ENCODE assay signal across 8 cellular contexts in the genomic region with DNA sequence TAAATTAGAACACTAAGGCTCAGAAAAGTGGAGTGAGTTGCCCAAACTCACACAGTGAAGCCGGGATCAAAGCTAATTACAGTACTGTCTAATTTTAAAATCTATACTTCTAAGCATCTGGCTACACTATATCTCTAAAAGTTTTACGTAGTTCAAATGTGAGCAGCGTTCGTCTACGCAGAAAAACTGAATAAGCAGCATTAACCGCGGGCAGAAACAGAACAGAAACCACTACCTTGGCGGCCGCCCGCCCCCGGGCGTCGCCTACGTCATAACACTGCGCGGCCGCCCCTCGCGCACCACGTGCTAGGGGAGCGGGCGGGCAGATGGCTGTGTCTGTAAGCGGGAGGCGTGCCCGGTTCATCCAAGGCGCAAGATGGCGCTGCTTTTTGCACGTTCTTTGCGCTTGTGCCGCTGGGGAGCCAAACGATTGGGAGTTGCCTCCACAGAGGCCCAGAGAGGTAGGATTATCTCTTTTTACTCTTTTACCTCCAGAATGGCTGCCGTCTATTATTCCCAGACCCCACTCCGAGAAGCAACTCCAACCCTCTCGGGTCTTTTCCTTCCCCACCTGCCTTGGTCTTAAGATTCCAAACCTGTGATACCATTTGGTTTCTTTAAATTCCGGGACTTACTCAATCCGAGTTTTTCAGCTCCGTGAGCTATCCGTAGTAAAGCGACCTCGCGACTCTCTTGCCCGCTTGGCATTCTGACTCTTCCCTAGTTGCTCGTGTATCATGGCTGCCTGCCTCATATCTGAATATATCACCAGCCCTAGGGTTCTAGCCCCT. TPM values are rescaled to one million over a fixed set of nuclear protein-coding genes. Genes with fewer than 3 reads are reported as not detected.
DNase-seq lines count a peak whose midpoint lies in the region; ATAC-seq and TF ChIP-seq lines count a peak whose summit lies in the region.

A gene (plus strand): TSS at position 363 of the 791 bp plus-strand sequence. CDS start 14 bp downstream, at position 377.

- H3K9me3 ChIP-seq in neural cell (ENCODE audit: low read length) = no peaks in the 10 kb centered on the region

- H3F3A ChIP-seq in neural cell (ENCODE audit: insufficient read depth, low read length, poor library complexity, severe bottlenecking) = no peaks in the 10 kb centered on the region

- peaks cover 34% of the 10 kb centered on the region for H3K36me3 Mint-ChIP-seq in activated T-helper 2 cell treated with anti-CD3 and anti-CD28 coated beads, Interferon-gamma antibody, Interleukin-2, Interleukin-4, amounts not matched to agents 10 μg/mL and 5 μg/mL and 100 μg/mL, durations not matched to agents 14 hours and 24 hours and 36 hours (ENCODE audit: low read depth)

- H4K20me1 ChIP-seq in neural cell (ENCODE audit: insufficient read depth) = no peaks in the 10 kb centered on the region

- H3K27me3 Mint-ChIP-seq in activated T-helper 2 cell treated with anti-CD3 and anti-CD28 coated beads, Interferon-gamma antibody, Interleukin-2, Interleukin-4, amounts not matched to agents 10 μg/mL and 5 μg/mL and 100 μg/mL, durations not matched to agents 14 hours and 24 hours and 36 hours (ENCODE audit: low read depth) = no peaks in the 10 kb centered on the region
- no peaks in the 10 kb centered on the region for H3K27me3 Mint-ChIP-seq in stimulated activated naive CD8-positive, alpha-beta T cell treated with anti-CD3 and anti-CD28 coated beads, Interleukin-15, amount 100 ng/mL, for 72 hours

- H3K4me1 Mint-ChIP-seq in activated T-helper 2 cell treated with anti-CD3 and anti-CD28 coated beads, Interferon-gamma antibody, Interleukin-2, Interleukin-4, amounts not matched to agents 10 μg/mL and 5 μg/mL and 100 μg/mL, durations not matched to agents 14 hours and 24 hours and 36 hours (ENCODE audit: low read depth) = peaks cover 18% of the 10 kb centered on the region
- peaks cover 40% of the 10 kb centered on the region for H3K4me1 Mint-ChIP-seq in stimulated activated naive CD8-positive, alpha-beta T cell treated with anti-CD3 and anti-CD28 coated beads, Interleukin-15, amount 100 ng/mL, for 72 hours

- H3K9me3 Mint-ChIP-seq in activated T-helper 2 cell treated with anti-CD3 and anti-CD28 coated beads, Interferon-gamma antibody, Interleukin-2, Interleukin-4, amounts not matched to agents 10 μg/mL and 5 μg/mL and 100 μg/mL, durations not matched to agents 14 hours and 24 hours and 36 hours = no peaks in the 10 kb centered on the region
- no peaks in the 10 kb centered on the region for H3K9me3 Mint-ChIP-seq in stimulated activated naive CD8-positive, alpha-beta T cell treated with anti-CD3 and anti-CD28 coated beads, Interleukin-15, amount 100 ng/mL, for 72 hours

- DNase-seq in EH (ENCODE audit: low read depth) = peak; percentile 91
- DNase-seq in GOT3 (lab: John Stamatoyannopoulos, UW) = peak; percentile 58
- peak; percentile 90 for DNase-seq in RPMI7951 (ENCODE audit: low read depth)
- peak; percentile 93 for DNase-seq in activated T-helper 2 cell treated with anti-CD3 and anti-CD28 coated beads, Interferon-gamma antibody, Interleukin-2, Interleukin-4, amounts not matched to agents 10 μg/mL and 5 μg/mL and 100 μg/mL, durations not matched to agents 14 hours and 24 hours and 36 hours (ENCODE audit: low spot score)
- DNase-seq in fibroblast of the aortic adventitia (ENCODE audit: low read depth) = peak; percentile 90
- DNase-seq in stimulated activated naive CD8-positive, alpha-beta T cell treated with anti-CD3 and anti-CD28 coated beads, Interleukin-15, amount 100 ng/mL, for 72 hours = peak; percentile 94 to 96

- peak within 1 kb of the TSS; percentile 87 for H3K9ac ChIP-seq in neural cell (ENCODE audit: low read length)

- peak within 1 kb of the TSS; percentile 85 for H3K27ac ChIP-seq in neural cell (ENCODE audit: low read length)

- H3K4me3 Mint-ChIP-seq in activated T-helper 2 cell treated with anti-CD3 and anti-CD28 coated beads, Interferon-gamma antibody, Interleukin-2, Interleukin-4, amounts not matched to agents 10 μg/mL and 5 μg/mL and 100 μg/mL, durations not matched to agents 14 hours and 24 hours and 36 hours (ENCODE audit: low read depth) = peak within 1 kb of the TSS; percentile 98
- H3K4me3 Mint-ChIP-seq in stimulated activated naive CD8-positive, alpha-beta T cell treated with anti-CD3 and anti-CD28 coated beads, Interleukin-15, amount 100 ng/mL, for 72 hours = peak within 1 kb of the TSS; percentile 90 to 95

- H3K27ac Mint-ChIP-seq in activated T-helper 2 cell treated with anti-CD3 and anti-CD28 coated beads, Interferon-gamma antibody, Interleukin-2, Interleukin-4, amounts not matched to agents 10 μg/mL and 5 μg/mL and 100 μg/mL, durations not matched to agents 14 hours and 24 hours and 36 hours = peak within 1 kb of the TSS; percentile 98
- peak within 1 kb of the TSS; percentile 98 to 99 for H3K27ac Mint-ChIP-seq in stimulated activated naive CD8-positive, alpha-beta T cell treated with anti-CD3 and anti-CD28 coated beads, Interleukin-15, amount 100 ng/mL, for 72 hours

- no peaks in the 10 kb centered on the region for H3K27me3 ChIP-seq in neural cell (ENCODE audit: insufficient read depth, low read depth, low read length)

- intact Hi-C loops in activated T-helper 2 cell treated with anti-CD3 and anti-CD28 coated beads, Interferon-gamma antibody, Interleukin-2, Interleukin-4, amounts not matched to agents 10 μg/mL and 5 μg/mL and 100 μg/mL, durations not matched to agents 14 hours and 24 hours and 36 hours (cut with micrococcal nuclease) = loop anchor here (1.0 to 2.0 kb wide), 6 partner anchors 19 to 350 kb away; a partner anchor contains a TSS

- peak; percentile 33 for TF ChIP-seq RAD21 in neural cell (conservative IDR thresholded peaks at IDR 0.05)

- H3K36me3 ChIP-seq in neural cell (ENCODE audit: insufficient read depth, low read length) = peaks cover 3% of the 10 kb centered on the region

- peak; percentile 76 for TF ChIP-seq EP300 in neural cell (conservative IDR thresholded peaks at IDR 0.05; ENCODE audit: poor library complexity, severe bottlenecking)

- TF ChIP-seq CTCF in LNCAP (IDR thresholded peaks at IDR 0.05) (peak; percentile 49; the same call in 1 of the 2 replicates), fibroblast of the aortic adventitia (IDR thresholded peaks at IDR 0.05; ENCODE audit: insufficient read depth, low read length) (no peak), neural cell (IDR thresholded peaks at IDR 0.05; ENCODE audit: poor library complexity, severe bottlenecking) (peak; percentile 69)

- H3K79me2 ChIP-seq in neural cell (replicated peaks; ENCODE audit: insufficient read depth, low read length) = peaks cover 14% of the 10 kb centered on the region

- peak within 1 kb of the TSS; percentile 95 for H3K4me3 ChIP-seq in fibroblast of the aortic adventitia (ENCODE audit: low read depth, low read length)
- H3K4me3 ChIP-seq in neural cell (ENCODE audit: low read length) = peak within 1 kb of the TSS; percentile 77

- ATAC-seq in stimulated activated naive CD8-positive, alpha-beta T cell treated with anti-CD3 and anti-CD28 coated beads, Interleukin-15, amount 100 ng/mL, for 72 hours = peak; percentile 98

- H2AFZ ChIP-seq in neural cell (ENCODE audit: low read depth, low read length) = peak within 1 kb of the TSS; percentile 96

- H3K9me2 ChIP-seq in neural cell (ENCODE audit: insufficient read depth, low read length) = no peaks in the 10 kb centered on the region

- peak within 1 kb of the TSS; percentile 60 for H3K4me2 ChIP-seq in neural cell (ENCODE audit: low read length)

TF ChIP-seq in neural cell, 6 proteins besides CTCF, POLR2A, EP300 and RAD21:
- TF ChIP-seq, protein P1, sequence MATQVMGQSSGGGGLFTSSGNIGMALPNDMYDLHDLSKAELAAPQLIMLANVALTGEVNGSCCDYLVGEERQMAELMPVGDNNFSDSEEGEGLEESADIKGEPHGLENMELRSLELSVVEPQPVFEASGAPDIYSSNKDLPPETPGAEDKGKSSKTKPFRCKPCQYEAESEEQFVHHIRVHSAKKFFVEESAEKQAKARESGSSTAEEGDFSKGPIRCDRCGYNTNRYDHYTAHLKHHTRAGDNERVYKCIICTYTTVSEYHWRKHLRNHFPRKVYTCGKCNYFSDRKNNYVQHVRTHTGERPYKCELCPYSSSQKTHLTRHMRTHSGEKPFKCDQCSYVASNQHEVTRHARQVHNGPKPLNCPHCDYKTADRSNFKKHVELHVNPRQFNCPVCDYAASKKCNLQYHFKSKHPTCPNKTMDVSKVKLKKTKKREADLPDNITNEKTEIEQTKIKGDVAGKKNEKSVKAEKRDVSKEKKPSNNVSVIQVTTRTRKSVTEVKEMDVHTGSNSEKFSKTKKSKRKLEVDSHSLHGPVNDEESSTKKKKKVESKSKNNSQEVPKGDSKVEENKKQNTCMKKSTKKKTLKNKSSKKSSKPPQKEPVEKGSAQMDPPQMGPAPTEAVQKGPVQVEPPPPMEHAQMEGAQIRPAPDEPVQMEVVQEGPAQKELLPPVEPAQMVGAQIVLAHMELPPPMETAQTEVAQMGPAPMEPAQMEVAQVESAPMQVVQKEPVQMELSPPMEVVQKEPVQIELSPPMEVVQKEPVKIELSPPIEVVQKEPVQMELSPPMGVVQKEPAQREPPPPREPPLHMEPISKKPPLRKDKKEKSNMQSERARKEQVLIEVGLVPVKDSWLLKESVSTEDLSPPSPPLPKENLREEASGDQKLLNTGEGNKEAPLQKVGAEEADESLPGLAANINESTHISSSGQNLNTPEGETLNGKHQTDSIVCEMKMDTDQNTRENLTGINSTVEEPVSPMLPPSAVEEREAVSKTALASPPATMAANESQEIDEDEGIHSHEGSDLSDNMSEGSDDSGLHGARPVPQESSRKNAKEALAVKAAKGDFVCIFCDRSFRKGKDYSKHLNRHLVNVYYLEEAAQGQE (IDR thresholded peaks at IDR 0.05; ENCODE audit: borderline replicate concordance) = peak; percentile 90
- no peak for TF ChIP-seq EZH2 (IDR thresholded peaks at IDR 0.05; ENCODE audit: borderline replicate concordance, insufficient read depth, low read length, poor library complexity, severe bottlenecking)
- peak; percentile 51 for TF ChIP-seq SMC3 (conservative IDR thresholded peaks at IDR 0.05; ENCODE audit: poor library complexity)
- peak; percentile 95 for TF ChIP-seq POLR2AphosphoS5 (IDR thresholded peaks at IDR 0.05)
- TF ChIP-seq MXI1 (conservative IDR thresholded peaks at IDR 0.05; ENCODE audit: poor library complexity, severe bottlenecking) = peak; percentile 98
- peak; percentile 84 for TF ChIP-seq TAF1 (IDR thresholded peaks at IDR 0.05; ENCODE audit: low read depth)

RNA-seq across cellular contexts. Expression of the gene that starts here (rescaled TPM):
- total RNA-seq in RPMI7951 (2014; rRNA removed; shearing (Covaris generic)) = 2.2 and 2.5 TPM in 2 replicates
- 4.4 and 4.5 TPM in 2 replicates for total RNA-seq in activated T-helper 2 cell treated with anti-CD3 and anti-CD28 coated beads, Interferon-gamma antibody, Interleukin-2, Interleukin-4, amounts not matched to agents 10 μg/mL and 5 μg/mL and 100 μg/mL, durations not matched to agents 14 hours and 24 hours and 36 hours
- total RNA-seq in fibroblast of the aortic adventitia (ENCODE audit: low replicate concordance) = 2.3 and 3.0 TPM in 2 replicates
- polyA plus RNA-seq in neural cell = 1.8 and 2.1 TPM in 2 replicates
- 3.2 and 4.3 TPM in 2 replicates for polyA minus RNA-seq in neural cell

Comparison
In these comparisons a context has a peak if more than half of its experiments do, and no peak if none do; other contexts are left out.
1. Peak in every context shown above with its lines: DNase-seq, ATAC-seq, H3K4me3 ChIP-seq and H3K27ac ChIP-seq.